ENCODE assay signal across 10 cellular contexts in genomic region chr11:125404136-125404810, GRCh38.
DNase-seq lines count a peak whose midpoint lies in the region; ATAC-seq and TF ChIP-seq lines count a peak whose summit lies in the region.
"Had no signal": no experiment of that assay in that cellular context is flagged by ENCODE, and none has a peak within 500 bp of the region (broad histone marks: within the 10 kb centered on the region; RNA-seq: fewer than 3 reads in every experiment).

No MANE protein-coding gene starts in this region.

- intact Hi-C loops in Right ventricle myocardium inferior (cut with DNase I) (loop anchor here (10.0 kb wide), 1 partner anchor 449 kb away; the partner anchor contains the start of gene CCDC15), Right ventricle myocardium superior (cut with DNase I) (loop anchor here (10.0 kb wide), 1 partner anchor 239 kb away; the partner anchor contains the start of gene PKNOX2), Caco-2 (cut with micrococcal nuclease; ENCODE audit: unreplicated experiment) (loop anchor here (2.0 kb wide), 1 partner anchor 55 kb away; no protein-coding TSS in a partner anchor)

- H3K9me3 ChIP-seq in muscle layer of colon (ENCODE audit: low read length) (no peaks in the 10 kb centered on the region), Caco-2 (no peaks in the 10 kb centered on the region)

- peak overlapping the region; percentile 10 to 98 (median 75) for H3K27ac Mint-ChIP-seq in brain
- peak overlapping the region; percentile 39 for H3K27ac Mint-ChIP-seq in type B pancreatic cell
- no peak overlapping the region for H3K27ac Mint-ChIP-seq in Caco-2 (ENCODE audit: unreplicated experiment)

- H3K36me3 Mint-ChIP-seq in brain (peaks cover 21% of the 10 kb centered on the region), type B pancreatic cell (peaks cover 2% of the 10 kb centered on the region), Caco-2 (ENCODE audit: insufficient read depth, unreplicated experiment) (no peaks in the 10 kb centered on the region)

- H3K4me1 Mint-ChIP-seq in brain (peaks cover 66% of the 10 kb centered on the region), type B pancreatic cell (ENCODE audit: unreplicated experiment) (peaks cover 35% of the 10 kb centered on the region), Caco-2 (ENCODE audit: low read depth, unreplicated experiment) (no peaks in the 10 kb centered on the region)

- H3K4me3 ChIP-seq in muscle layer of colon (ENCODE audit: low read depth in 1 of 2, low read length in 2 of 2) (peak overlapping the region; percentile 20 to 21), Caco-2 (ENCODE audit: low read depth, low read length) (no peak overlapping the region)
- H3K4me3 ChIP-seq: lung had no signal

- BruUV-seq in Caco-2 (replicated peaks; lab: Mats Ljungman, UMichigan) = no TSS peak

- CTCF ChIA-PET in Caco-2 (lab: Charles Lee) = interaction anchor here (0.7 to 2.6 kb wide), 7 partner anchors 13 to 313 kb away, joined by 3 to 16 read pairs (median 3); no protein-coding TSS in a partner anchor

- H3K9ac ChIP-seq in muscle layer of colon (ENCODE audit: low read length) = no peak overlapping the region

- H3K4me3 Mint-ChIP-seq in brain = peak overlapping the region in 4 of 5 experiments; percentile 2 to 45 (median 13)
- peak overlapping the region; percentile 55 for H3K4me3 Mint-ChIP-seq in type B pancreatic cell
- H3K4me3 Mint-ChIP-seq in Caco-2 (ENCODE audit: unreplicated experiment) = no peak overlapping the region

- H3K27me3 ChIP-seq in muscle layer of colon (ENCODE audit: control insufficient read depth in 1 of 2, insufficient read depth in 2 of 2, low read length in 2 of 2) (no peaks in the 10 kb centered on the region), Caco-2 (replicated peaks; ENCODE audit: control insufficient read depth, insufficient read depth, low read length) (peaks cover 5% of the 10 kb centered on the region)

- H3K9me3 Mint-ChIP-seq in brain = no peaks in the 10 kb centered on the region
- H3K9me3 Mint-ChIP-seq in type B pancreatic cell = no peaks in the 10 kb centered on the region
- H3K9me3 Mint-ChIP-seq in Caco-2 (ENCODE audit: unreplicated experiment) = no peaks in the 10 kb centered on the region

- TF ChIP-seq CTCF in brain (conservative IDR thresholded peaks at IDR 0.05) (no peak), type B pancreatic cell (conservative IDR thresholded peaks at IDR 0.05) (no peak), Caco-2 (IDR thresholded peaks at IDR 0.05; ENCODE audit: insufficient read depth in 1 of 2, low read depth in 1 of 2, low read length in 1 of 2, severe bottlenecking in 1 of 2, unreplicated experiment in 1 of 2) (no peak)

- peaks cover 6% of the 10 kb centered on the region for H3K27me3 Mint-ChIP-seq in brain
- peaks cover 49% of the 10 kb centered on the region for H3K27me3 Mint-ChIP-seq in type B pancreatic cell
- H3K27me3 Mint-ChIP-seq in Caco-2 (ENCODE audit: insufficient read depth, unreplicated experiment) = peaks cover 45% of the 10 kb centered on the region

- no peaks in the 10 kb centered on the region for H3K4me1 ChIP-seq in muscle layer of colon (ENCODE audit: insufficient read depth, low read length)
- H3K4me1 ChIP-seq in Caco-2 = no peaks in the 10 kb centered on the region

- POLR2A ChIA-PET in Caco-2 (lab: Charles Lee) = no interaction called here

- H3K27ac ChIP-seq in muscle layer of colon (ENCODE audit: low read depth, low read length) = no peak overlapping the region

- DNase-seq in Right ventricle myocardium inferior (ENCODE audit: missing footprints) = no peak
- no peak for DNase-seq in Right ventricle myocardium superior
- no peak for DNase-seq in type B pancreatic cell (ENCODE audit: extremely low spot score, unreplicated experiment)
- DNase-seq in HUDEP-2 (lab: John Stamatoyannopoulos, UW; ENCODE audit: unreplicated experiment in 76 of 76) = no peak
- DNase-seq in NCI-H1436 (lab: John Stamatoyannopoulos, UW) = no peak
- no peak for DNase-seq in Caco-2
- DNase-seq: GOT3 had no signal

- H3K36me3 ChIP-seq in muscle layer of colon (ENCODE audit: insufficient read depth, low read length) = no peaks in the 10 kb centered on the region
- H3K36me3 ChIP-seq in Caco-2 (ENCODE audit: control insufficient read depth, insufficient read depth, low read length) = no peaks in the 10 kb centered on the region

- ATAC-seq in Right ventricle myocardium inferior (peak; percentile 3), Right ventricle myocardium superior (ENCODE audit: poor library complexity) (no peak)
